ENCODE assay signal across 11 cellular contexts in genomic region chr5:54663876-54664275, GRCh38.
DNase-seq lines count a peak whose midpoint lies in the region; ATAC-seq and TF ChIP-seq lines count a peak whose summit lies in the region.
"Had no signal": no experiment of that assay in that cellular context is flagged by ENCODE, and none has a peak within 500 bp of the region (broad histone marks: within the 10 kb centered on the region; RNA-seq: fewer than 3 reads in every experiment).

No MANE protein-coding gene starts in this region.

- TF ChIP-seq EP300 in sigmoid colon (IDR thresholded peaks at IDR 0.05): no peak

- H3K27ac ChIP-seq in right atrium auricular region: no peak overlapping the region
- H3K27ac ChIP-seq in sigmoid colon: peak overlapping the region in 1 of 4 donors; percentile 56
- H3K27ac ChIP-seq in hepatocyte: no peak overlapping the region

- H3K36me3 ChIP-seq in right atrium auricular region (no peaks in the 10 kb centered on the region), sigmoid colon (no peaks in the 10 kb centered on the region), hepatocyte (replicated peaks; ENCODE audit: insufficient read depth, low read depth) (no peaks in the 10 kb centered on the region)

- H2AFZ ChIP-seq in hepatocyte: no peak overlapping the region

- DNase-seq in GM04503 (ENCODE audit: low read depth): peak; percentile 97
- peak; percentile 96 for DNase-seq in astrocyte of the cerebellum (ENCODE audit: low read depth)
- DNase-seq in right atrium auricular region (ENCODE audit: low spot score): peak; percentile 72
- peak; percentile 78 for DNase-seq in sigmoid colon
- no peak for DNase-seq in hepatocyte (ENCODE audit: low spot score)
- no peak for DNase-seq in stimulated activated CD4-positive, alpha-beta T cell treated with anti-CD3 and anti-CD28 coated beads, Interleukin-15, amount 100 ng/mL, for 24 hours
- DNase-seq: activated B cell treated with CpG ODN at 0.5 μM for 24 hours, DMS79 treated with DMSO at 0.1 percent for 48 hours, NCI-H446 treated with DMSO at 0.1 percent for 48 hours had no signal

- H3K4me3 ChIP-seq in astrocyte of the cerebellum (ENCODE audit: low read depth, low read length): no peak overlapping the region
- no peak overlapping the region for H3K4me3 ChIP-seq in right atrium auricular region
- no peak overlapping the region for H3K4me3 ChIP-seq in sigmoid colon
- no peak overlapping the region for H3K4me3 ChIP-seq in hepatocyte

- H3K4me2 ChIP-seq in hepatocyte: no peak overlapping the region

- peaks cover 0 to 6% of the 10 kb centered on the region in 2 donors for H3K4me1 ChIP-seq in right atrium auricular region
- peaks cover 0 to 30% (median 13%) of the 10 kb centered on the region in 4 donors for H3K4me1 ChIP-seq in sigmoid colon
- no peaks in the 10 kb centered on the region for H3K4me1 ChIP-seq in hepatocyte (ENCODE audit: insufficient read depth)

- no peak for TF ChIP-seq CTCF in astrocyte of the cerebellum (IDR thresholded peaks at IDR 0.05; ENCODE audit: low read depth, low read length, missing control alignments)
- no peak for TF ChIP-seq CTCF in right atrium auricular region (IDR thresholded peaks at IDR 0.05)
- TF ChIP-seq CTCF in sigmoid colon (IDR thresholded peaks at IDR 0.05): no peak
- no peak for TF ChIP-seq CTCF in hepatocyte (IDR thresholded peaks at IDR 0.05; ENCODE audit: poor library complexity)

- intact Hi-C loops in sigmoid colon (cut with DNase I): loop anchor here (5.0 kb wide), 1 partner anchor 132 kb away; no protein-coding TSS in a partner anchor

- no peak for ATAC-seq in HG02870 (IDR thresholded peaks at IDR 0.05; ENCODE audit: unreplicated experiment)
- no peak for ATAC-seq in HG02938 (IDR thresholded peaks at IDR 0.05; ENCODE audit: unreplicated experiment)

- no peaks in the 10 kb centered on the region for H3K9me2 ChIP-seq in hepatocyte (replicated peaks; ENCODE audit: insufficient read depth)

- no peak for TF ChIP-seq POLR2A in sigmoid colon (IDR thresholded peaks at IDR 0.05)

- H3K9me3 ChIP-seq in right atrium auricular region (peaks cover 0 to 6% of the 10 kb centered on the region in 2 donors), sigmoid colon (peaks cover 0 to 2% (median 0%) of the 10 kb centered on the region in 4 donors), hepatocyte (ENCODE audit: low read depth) (peaks cover 5% of the 10 kb centered on the region)

- no peaks in the 10 kb centered on the region for H4K20me1 ChIP-seq in hepatocyte (ENCODE audit: insufficient read depth, poor library complexity, severe bottlenecking)

- H3K27me3 ChIP-seq in right atrium auricular region (no peaks in the 10 kb centered on the region), sigmoid colon (no peaks in the 10 kb centered on the region), hepatocyte (no peaks in the 10 kb centered on the region)

- in situ Hi-C loops in astrocyte of the cerebellum (cut with HindIII; ENCODE audit: low sequenced_read_pairs): no loop called here

- H3K79me2 ChIP-seq in hepatocyte: no peaks in the 10 kb centered on the region

- 56% methylated on average over 5 of the region's 5 CpGs for WGBS in sigmoid colon, 2 donors
- WGBS in hepatocyte (ENCODE audit: low lambda C conversion rate, missing lambda C conversion rate): 68% methylated on average over 5 of the region's 5 CpGs

Comparison
In these comparisons a context has a peak if more than half of its experiments do, and no peak if none do; other contexts are left out.
1. DNase-seq: peak in GM04503 (single experiment), astrocyte of the cerebellum (single experiment), right atrium auricular region (single experiment) and sigmoid colon (single experiment); none in hepatocyte (single experiment) and stimulated activated CD4-positive, alpha-beta T cell treated with anti-CD3 and anti-CD28 coated beads, Interleukin-15, amount 100 ng/mL, for 24 hours (single experiment).